ENCODE assay signal across 1 cellular context in the genomic region with DNA sequence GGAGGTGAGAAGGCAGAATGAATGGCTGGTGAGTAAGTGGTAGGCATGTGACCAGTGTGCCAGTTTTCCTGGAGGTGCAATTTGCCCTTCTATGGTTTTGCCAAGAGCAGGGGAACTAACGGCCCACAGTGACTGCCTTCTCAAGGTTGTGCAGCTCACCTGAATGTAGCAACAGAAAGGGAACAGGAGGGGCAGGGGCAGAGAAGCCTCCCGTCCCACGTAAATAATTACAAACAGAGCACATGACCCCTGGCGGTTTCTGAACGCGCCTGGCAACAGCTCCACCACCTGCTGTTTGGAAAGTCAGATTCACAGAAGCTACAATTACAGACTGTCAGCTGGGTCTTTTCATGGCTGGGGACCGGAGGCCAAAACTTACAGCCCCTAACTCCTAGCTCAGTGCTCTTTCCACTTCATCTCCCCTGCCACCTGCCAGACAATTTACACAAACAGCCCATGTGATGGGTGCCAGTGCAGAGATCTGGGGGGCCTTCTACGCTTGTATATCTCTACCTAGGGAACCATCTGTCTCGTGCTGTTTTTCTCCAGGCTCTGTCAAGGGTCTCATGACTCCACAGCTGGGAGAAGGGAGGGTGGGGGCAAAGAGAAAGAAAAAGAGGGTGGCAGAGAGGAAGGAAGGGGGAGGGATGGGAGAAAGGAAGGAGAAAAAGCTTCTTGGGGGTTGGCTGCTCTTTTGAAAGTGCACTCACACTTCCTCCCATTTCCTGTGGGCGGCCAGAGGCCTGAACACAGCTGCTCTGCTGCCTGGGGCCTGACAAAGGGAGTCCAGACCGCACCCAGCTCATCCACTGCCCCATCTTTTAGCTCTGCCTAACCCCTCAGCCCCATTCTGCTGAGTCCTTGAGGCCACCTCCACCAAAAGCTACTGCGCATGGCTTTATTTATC.
TF ChIP-seq lines count a peak whose summit lies in the region.

No MANE protein-coding gene starts in this region.

TF ChIP-seq in H1, 55 proteins besides CTCF, POLR2A, EP300 and RAD21 (continued from another document):
- TF ChIP-seq, protein P1, sequence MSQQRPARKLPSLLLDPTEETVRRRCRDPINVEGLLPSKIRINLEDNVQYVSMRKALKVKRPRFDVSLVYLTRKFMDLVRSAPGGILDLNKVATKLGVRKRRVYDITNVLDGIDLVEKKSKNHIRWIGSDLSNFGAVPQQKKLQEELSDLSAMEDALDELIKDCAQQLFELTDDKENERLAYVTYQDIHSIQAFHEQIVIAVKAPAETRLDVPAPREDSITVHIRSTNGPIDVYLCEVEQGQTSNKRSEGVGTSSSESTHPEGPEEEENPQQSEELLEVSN (IDR thresholded peaks at IDR 0.05): no peak
- no peak for TF ChIP-seq ATF2 (IDR thresholded peaks at IDR 0.05; ENCODE audit: low read length)
- TF ChIP-seq EGR1 (IDR thresholded peaks at IDR 0.05; ENCODE audit: borderline replicate concordance, low read depth, low read length): no peak
- no peak for TF ChIP-seq GTF2F1 (IDR thresholded peaks at IDR 0.05; ENCODE audit: borderline replicate concordance, low read depth, low read length)
- no peak for TF ChIP-seq SP2 (IDR thresholded peaks at IDR 0.05; ENCODE audit: low read length)
- no peak for TF ChIP-seq JUN (IDR thresholded peaks at IDR 0.05; ENCODE audit: low read depth, low read length)
- no peak for TF ChIP-seq SIX5 (IDR thresholded peaks at IDR 0.05; ENCODE audit: low read depth, low read length)
- no peak for TF ChIP-seq GABPA (IDR thresholded peaks at IDR 0.05; ENCODE audit: borderline replicate concordance, insufficient read depth, low read length)
- TF ChIP-seq TCF12 (IDR thresholded peaks at IDR 0.05; ENCODE audit: low read depth, low read length): no peak
- no peak for TF ChIP-seq NRF1 (IDR thresholded peaks at IDR 0.05; ENCODE audit: low read depth, low read length)
- TF ChIP-seq KDM1A (IDR thresholded peaks at IDR 0.05; ENCODE audit: borderline replicate concordance, low read length): no peak
- no peak for TF ChIP-seq POU5F1 (IDR thresholded peaks at IDR 0.05; ENCODE audit: low read depth, low read length)
TF ChIP-seq in H1: peak in this region for 0.
